ENCODE assay signal across 1 cellular context in the genomic region with DNA sequence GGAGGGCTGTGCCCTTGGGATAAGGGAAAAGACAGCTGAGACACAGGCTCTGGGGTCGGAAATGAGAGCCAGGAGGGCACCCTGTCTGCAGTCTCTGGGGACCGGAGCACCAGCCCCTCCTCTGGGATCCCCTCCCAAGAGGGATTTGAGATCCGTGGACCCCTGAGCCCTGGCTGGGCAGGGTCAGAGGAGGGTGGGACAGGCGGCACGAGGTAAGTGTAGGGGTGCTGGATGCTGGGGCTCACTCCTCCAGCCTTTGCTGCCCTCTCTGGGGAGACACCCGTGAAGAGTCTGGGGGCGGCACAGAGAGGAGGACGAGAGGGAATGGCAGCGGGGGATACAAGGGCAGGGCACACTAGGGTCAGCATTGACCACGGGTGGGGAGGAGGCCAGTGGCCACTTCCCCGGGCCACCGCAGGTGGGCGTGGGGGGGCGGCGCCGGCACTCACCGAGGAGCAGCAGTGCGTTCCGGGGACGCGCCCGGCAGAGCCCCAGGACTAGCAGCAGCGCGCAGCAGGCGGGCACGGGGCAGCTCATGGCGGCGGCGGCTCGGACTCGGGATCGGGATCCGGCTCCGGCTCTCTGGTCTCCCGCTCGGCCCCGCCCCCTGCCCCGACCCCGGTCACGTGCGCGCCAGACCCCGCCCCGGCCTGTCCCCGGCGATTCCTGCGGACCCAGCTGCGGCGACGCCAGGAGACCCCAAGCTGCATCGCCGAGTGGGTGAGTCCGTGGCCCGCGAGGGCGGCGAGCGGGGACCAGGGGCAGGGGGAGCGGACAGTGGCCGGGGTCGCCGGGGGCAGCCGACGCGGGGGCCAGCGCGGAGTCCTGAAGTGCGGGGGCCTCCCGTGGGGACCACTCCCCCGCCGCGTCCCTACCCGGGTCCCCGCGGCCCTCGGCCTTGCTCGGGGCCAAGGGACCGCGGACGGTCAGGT.
TF ChIP-seq lines count a peak whose summit lies in the region.

A gene (minus strand): TSS at position 557 of the 932 bp plus-strand sequence. CDS start 20 bp downstream, at position 537.
A gene (plus strand): TSS at position 651 of the 932 bp plus-strand sequence. CDS start 1,134 bp downstream, outside the sequence.

TF ChIP-seq in HepG2, 621 proteins besides CTCF, POLR2A, EP300 and RAD21 (continued from another document and continues in another):
- TF ChIP-seq, protein P1, sequence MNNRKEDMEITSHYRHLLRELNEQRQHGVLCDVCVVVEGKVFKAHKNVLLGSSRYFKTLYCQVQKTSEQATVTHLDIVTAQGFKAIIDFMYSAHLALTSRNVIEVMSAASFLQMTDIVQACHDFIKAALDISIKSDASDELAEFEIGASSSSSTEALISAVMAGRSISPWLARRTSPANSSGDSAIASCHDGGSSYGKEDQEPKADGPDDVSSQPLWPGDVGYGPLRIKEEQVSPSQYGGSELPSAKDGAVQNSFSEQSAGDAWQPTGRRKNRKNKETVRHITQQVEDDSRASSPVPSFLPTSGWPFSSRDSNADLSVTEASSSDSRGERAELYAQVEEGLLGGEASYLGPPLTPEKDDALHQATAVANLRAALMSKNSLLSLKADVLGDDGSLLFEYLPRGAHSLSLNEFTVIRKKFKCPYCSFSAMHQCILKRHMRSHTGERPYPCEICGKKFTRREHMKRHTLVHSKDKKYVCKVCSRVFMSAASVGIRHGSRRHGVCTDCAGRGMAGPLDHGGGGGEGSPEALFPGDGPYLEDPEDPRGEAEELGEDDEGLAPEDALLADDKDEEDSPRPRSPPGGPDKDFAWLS (CRISPR knock-in tag; IDR thresholded peaks at IDR 0.05; ENCODE audit: borderline replicate concordance) = no peak
- TF ChIP-seq ZNF446 (CRISPR knock-in tag; IDR thresholded peaks at IDR 0.05) (peak; percentile 96), ZNF547 (CRISPR knock-in tag; IDR thresholded peaks at IDR 0.05) (peak; percentile 71; the same call in 1 of the 2 replicates), ZNF253 (CRISPR knock-in tag; IDR thresholded peaks at IDR 0.05; ENCODE audit: borderline replicate concordance) (peak; percentile 74; the same call in 1 of the 2 replicates), ZZZ3 (CRISPR knock-in tag; IDR thresholded peaks at IDR 0.05; ENCODE audit: borderline replicate concordance) (no peak), ZNF24 (IDR thresholded peaks at IDR 0.05) (no peak), CENPT (CRISPR knock-in tag; IDR thresholded peaks at IDR 0.05; ENCODE audit: low read depth) (no peak), PLRG1 (conservative IDR thresholded peaks at IDR 0.05) (no peak), ZNF777 (CRISPR knock-in tag; IDR thresholded peaks at IDR 0.05) (no peak), REXO4 (CRISPR knock-in tag; IDR thresholded peaks at IDR 0.05; ENCODE audit: borderline replicate concordance) (no peak; the same call in 1 of the 2 replicates), NFYB (CRISPR knock-in tag; IDR thresholded peaks at IDR 0.05) (no peak)
- TF ChIP-seq, protein P2, sequence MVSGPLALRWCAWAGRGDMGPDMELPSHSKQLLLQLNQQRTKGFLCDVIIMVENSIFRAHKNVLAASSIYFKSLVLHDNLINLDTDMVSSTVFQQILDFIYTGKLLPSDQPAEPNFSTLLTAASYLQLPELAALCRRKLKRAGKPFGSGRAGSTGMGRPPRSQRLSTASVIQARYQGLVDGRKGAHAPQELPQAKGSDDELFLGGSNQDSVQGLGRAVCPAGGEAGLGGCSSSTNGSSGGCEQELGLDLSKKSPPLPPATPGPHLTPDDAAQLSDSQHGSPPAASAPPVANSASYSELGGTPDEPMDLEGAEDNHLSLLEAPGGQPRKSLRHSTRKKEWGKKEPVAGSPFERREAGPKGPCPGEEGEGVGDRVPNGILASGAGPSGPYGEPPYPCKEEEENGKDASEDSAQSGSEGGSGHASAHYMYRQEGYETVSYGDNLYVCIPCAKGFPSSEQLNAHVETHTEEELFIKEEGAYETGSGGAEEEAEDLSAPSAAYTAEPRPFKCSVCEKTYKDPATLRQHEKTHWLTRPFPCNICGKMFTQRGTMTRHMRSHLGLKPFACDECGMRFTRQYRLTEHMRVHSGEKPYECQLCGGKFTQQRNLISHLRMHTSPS (CRISPR knock-in tag; IDR thresholded peaks at IDR 0.05; ENCODE audit: low read depth) = peak; percentile 55; the same call in 1 of the 2 replicates
- TF ChIP-seq, protein P3, sequence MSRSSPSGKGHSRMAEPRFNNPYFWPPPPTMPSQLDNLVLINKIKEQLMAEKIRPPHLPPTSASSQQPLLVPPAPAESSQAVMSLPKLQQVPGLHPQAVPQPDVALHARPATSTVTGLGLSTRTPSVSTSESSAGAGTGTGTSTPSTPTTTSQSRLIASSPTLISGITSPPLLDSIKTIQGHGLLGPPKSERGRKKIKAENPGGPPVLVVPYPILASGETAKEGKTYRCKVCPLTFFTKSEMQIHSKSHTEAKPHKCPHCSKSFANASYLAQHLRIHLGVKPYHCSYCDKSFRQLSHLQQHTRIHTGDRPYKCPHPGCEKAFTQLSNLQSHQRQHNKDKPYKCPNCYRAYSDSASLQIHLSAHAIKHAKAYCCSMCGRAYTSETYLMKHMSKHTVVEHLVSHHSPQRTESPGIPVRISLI (CRISPR knock-in tag; IDR thresholded peaks at IDR 0.05; ENCODE audit: borderline replicate concordance) = no peak
- TF ChIP-seq, protein P4, sequence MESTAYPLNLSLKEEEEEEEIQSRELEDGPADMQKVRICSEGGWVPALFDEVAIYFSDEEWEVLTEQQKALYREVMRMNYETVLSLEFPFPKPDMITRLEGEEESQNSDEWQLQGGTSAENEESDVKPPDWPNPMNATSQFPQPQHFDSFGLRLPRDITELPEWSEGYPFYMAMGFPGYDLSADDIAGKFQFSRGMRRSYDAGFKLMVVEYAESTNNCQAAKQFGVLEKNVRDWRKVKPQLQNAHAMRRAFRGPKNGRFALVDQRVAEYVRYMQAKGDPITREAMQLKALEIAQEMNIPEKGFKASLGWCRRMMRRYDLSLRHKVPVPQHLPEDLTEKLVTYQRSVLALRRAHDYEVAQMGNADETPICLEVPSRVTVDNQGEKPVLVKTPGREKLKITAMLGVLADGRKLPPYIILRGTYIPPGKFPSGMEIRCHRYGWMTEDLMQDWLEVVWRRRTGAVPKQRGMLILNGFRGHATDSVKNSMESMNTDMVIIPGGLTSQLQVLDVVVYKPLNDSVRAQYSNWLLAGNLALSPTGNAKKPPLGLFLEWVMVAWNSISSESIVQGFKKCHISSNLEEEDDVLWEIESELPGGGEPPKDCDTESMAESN (CRISPR knock-in tag; conservative IDR thresholded peaks at IDR 0.05) = peak; percentile 77; the same call in 1 of the 2 replicates
- TF ChIP-seq, protein P5, sequence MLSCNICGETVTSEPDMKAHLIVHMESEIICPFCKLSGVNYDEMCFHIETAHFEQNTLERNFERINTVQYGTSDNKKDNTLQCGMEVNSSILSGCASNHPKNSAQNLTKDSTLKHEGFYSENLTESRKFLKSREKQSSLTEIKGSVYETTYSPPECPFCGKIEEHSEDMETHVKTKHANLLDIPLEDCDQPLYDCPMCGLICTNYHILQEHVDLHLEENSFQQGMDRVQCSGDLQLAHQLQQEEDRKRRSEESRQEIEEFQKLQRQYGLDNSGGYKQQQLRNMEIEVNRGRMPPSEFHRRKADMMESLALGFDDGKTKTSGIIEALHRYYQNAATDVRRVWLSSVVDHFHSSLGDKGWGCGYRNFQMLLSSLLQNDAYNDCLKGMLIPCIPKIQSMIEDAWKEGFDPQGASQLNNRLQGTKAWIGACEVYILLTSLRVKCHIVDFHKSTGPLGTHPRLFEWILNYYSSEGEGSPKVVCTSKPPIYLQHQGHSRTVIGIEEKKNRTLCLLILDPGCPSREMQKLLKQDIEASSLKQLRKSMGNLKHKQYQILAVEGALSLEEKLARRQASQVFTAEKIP (CRISPR knock-in tag; IDR thresholded peaks at IDR 0.05; ENCODE audit: borderline replicate concordance) = no peak
- TF ChIP-seq, protein P6, sequence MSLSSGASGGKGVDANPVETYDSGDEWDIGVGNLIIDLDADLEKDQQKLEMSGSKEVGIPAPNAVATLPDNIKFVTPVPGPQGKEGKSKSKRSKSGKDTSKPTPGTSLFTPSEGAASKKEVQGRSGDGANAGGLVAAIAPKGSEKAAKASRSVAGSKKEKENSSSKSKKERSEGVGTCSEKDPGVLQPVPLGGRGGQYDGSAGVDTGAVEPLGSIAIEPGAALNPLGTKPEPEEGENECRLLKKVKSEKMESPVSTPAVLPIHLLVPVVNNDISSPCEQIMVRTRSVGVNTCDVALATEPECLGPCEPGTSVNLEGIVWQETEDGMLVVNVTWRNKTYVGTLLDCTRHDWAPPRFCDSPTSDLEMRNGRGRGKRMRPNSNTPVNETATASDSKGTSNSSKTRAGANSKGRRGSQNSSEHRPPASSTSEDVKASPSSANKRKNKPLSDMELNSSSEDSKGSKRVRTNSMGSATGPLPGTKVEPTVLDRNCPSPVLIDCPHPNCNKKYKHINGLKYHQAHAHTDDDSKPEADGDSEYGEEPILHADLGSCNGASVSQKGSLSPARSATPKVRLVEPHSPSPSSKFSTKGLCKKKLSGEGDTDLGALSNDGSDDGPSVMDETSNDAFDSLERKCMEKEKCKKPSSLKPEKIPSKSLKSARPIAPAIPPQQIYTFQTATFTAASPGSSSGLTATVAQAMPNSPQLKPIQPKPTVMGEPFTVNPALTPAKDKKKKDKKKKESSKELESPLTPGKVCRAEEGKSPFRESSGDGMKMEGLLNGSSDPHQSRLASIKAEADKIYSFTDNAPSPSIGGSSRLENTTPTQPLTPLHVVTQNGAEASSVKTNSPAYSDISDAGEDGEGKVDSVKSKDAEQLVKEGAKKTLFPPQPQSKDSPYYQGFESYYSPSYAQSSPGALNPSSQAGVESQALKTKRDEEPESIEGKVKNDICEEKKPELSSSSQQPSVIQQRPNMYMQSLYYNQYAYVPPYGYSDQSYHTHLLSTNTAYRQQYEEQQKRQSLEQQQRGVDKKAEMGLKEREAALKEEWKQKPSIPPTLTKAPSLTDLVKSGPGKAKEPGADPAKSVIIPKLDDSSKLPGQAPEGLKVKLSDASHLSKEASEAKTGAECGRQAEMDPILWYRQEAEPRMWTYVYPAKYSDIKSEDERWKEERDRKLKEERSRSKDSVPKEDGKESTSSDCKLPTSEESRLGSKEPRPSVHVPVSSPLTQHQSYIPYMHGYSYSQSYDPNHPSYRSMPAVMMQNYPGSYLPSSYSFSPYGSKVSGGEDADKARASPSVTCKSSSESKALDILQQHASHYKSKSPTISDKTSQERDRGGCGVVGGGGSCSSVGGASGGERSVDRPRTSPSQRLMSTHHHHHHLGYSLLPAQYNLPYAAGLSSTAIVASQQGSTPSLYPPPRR (CRISPR knock-in tag; IDR thresholded peaks at IDR 0.05; ENCODE audit: borderline replicate concordance) = peak; percentile 49
- TF ChIP-seq, protein P7, sequence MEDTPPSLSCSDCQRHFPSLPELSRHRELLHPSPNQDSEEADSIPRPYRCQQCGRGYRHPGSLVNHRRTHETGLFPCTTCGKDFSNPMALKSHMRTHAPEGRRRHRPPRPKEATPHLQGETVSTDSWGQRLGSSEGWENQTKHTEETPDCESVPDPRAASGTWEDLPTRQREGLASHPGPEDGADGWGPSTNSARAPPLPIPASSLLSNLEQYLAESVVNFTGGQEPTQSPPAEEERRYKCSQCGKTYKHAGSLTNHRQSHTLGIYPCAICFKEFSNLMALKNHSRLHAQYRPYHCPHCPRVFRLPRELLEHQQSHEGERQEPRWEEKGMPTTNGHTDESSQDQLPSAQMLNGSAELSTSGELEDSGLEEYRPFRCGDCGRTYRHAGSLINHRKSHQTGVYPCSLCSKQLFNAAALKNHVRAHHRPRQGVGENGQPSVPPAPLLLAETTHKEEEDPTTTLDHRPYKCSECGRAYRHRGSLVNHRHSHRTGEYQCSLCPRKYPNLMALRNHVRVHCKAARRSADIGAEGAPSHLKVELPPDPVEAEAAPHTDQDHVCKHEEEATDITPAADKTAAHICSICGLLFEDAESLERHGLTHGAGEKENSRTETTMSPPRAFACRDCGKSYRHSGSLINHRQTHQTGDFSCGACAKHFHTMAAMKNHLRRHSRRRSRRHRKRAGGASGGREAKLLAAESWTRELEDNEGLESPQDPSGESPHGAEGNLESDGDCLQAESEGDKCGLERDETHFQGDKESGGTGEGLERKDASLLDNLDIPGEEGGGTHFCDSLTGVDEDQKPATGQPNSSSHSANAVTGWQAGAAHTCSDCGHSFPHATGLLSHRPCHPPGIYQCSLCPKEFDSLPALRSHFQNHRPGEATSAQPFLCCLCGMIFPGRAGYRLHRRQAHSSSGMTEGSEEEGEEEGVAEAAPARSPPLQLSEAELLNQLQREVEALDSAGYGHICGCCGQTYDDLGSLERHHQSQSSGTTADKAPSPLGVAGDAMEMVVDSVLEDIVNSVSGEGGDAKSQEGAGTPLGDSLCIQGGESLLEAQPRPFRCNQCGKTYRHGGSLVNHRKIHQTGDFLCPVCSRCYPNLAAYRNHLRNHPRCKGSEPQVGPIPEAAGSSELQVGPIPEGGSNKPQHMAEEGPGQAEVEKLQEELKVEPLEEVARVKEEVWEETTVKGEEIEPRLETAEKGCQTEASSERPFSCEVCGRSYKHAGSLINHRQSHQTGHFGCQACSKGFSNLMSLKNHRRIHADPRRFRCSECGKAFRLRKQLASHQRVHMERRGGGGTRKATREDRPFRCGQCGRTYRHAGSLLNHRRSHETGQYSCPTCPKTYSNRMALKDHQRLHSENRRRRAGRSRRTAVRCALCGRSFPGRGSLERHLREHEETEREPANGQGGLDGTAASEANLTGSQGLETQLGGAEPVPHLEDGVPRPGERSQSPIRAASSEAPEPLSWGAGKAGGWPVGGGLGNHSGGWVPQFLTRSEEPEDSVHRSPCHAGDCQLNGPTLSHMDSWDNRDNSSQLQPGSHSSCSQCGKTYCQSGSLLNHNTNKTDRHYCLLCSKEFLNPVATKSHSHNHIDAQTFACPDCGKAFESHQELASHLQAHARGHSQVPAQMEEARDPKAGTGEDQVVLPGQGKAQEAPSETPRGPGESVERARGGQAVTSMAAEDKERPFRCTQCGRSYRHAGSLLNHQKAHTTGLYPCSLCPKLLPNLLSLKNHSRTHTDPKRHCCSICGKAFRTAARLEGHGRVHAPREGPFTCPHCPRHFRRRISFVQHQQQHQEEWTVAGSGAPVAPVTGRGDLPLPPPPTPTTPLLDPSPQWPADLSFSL (CRISPR knock-in tag; IDR thresholded peaks at IDR 0.05) = 0 out of 2 replicates have a peak, but pooled peaks have one; percentile 28
- TF ChIP-seq, protein P8, sequence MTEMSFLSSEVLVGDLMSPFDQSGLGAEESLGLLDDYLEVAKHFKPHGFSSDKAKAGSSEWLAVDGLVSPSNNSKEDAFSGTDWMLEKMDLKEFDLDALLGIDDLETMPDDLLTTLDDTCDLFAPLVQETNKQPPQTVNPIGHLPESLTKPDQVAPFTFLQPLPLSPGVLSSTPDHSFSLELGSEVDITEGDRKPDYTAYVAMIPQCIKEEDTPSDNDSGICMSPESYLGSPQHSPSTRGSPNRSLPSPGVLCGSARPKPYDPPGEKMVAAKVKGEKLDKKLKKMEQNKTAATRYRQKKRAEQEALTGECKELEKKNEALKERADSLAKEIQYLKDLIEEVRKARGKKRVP (CRISPR knock-in tag; IDR thresholded peaks at IDR 0.05) = no peak; a peak in 1 of 4 replicates
- TF ChIP-seq, protein P9, sequence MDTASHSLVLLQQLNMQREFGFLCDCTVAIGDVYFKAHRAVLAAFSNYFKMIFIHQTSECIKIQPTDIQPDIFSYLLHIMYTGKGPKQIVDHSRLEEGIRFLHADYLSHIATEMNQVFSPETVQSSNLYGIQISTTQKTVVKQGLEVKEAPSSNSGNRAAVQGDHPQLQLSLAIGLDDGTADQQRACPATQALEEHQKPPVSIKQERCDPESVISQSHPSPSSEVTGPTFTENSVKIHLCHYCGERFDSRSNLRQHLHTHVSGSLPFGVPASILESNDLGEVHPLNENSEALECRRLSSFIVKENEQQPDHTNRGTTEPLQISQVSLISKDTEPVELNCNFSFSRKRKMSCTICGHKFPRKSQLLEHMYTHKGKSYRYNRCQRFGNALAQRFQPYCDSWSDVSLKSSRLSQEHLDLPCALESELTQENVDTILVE (CRISPR knock-in tag; IDR thresholded peaks at IDR 0.05) = no peak
